Comparison of ENCODE assay signal across 8 cellular contexts in genomic region chr5:62093981-62094380, GRCh38.
DNase-seq lines count a peak whose midpoint lies in the region; ATAC-seq lines count a peak whose summit lies in the region.

No MANE protein-coding gene starts in this region.

- H3K27me3 ChIP-seq in adipocyte (replicated peaks; ENCODE audit: control insufficient read depth, insufficient read depth, low read length), result peaks cover 5% of the 10 kb centered on the region

- H3K4me3 ChIP-seq in adipocyte (ENCODE audit: low read length), result peak overlapping the region; percentile 66

- no peak for ATAC-seq in GM18858 (IDR thresholded peaks at IDR 0.05; ENCODE audit: unreplicated experiment)
- ATAC-seq in esophagus mucosa, result no peak
- ATAC-seq in HG03280 (IDR thresholded peaks at IDR 0.05; ENCODE audit: unreplicated experiment), result no peak

- no peaks in the 10 kb centered on the region for H3K36me3 ChIP-seq in adipocyte (ENCODE audit: control insufficient read depth, insufficient read depth, low read length, severe bottlenecking)

- no peaks in the 10 kb centered on the region for H3K9me3 ChIP-seq in adipocyte (ENCODE audit: control insufficient read depth, low read length)

- H3K4me1 ChIP-seq in adipocyte (ENCODE audit: control insufficient read depth, insufficient read depth, low read length), result peaks cover 16% of the 10 kb centered on the region

- peak overlapping the region; percentile 35 for H3K9ac ChIP-seq in adipocyte (ENCODE audit: low read length)

- in situ Hi-C loops in Caki2 (cut with HindIII; ENCODE audit: low pct_unique_long_range_greater_than_20kb, low sequenced_read_pairs), result no loop called here

- DNase-seq in Caki2 (ENCODE audit: low read depth), result peak; percentile 21
- peak; percentile 66 for DNase-seq in NCI-H1092 (lab: John Stamatoyannopoulos, UW)
- peak; percentile 42 for DNase-seq in adipocyte (ENCODE audit: low read depth)
- DNase-seq in left kidney (ENCODE audit: low read depth, low spot score), result peak; percentile 97
- DNase-seq in stimulated activated naive CD4-positive, alpha-beta T cell (lab: John Stamatoyannopoulos, UW), result no peak

Comparison
In these comparisons a context has a peak if more than half of its experiments do, and no peak if none do; other contexts are left out.
1. DNase-seq: peak in Caki2 (single experiment), NCI-H1092 (single experiment), adipocyte (single experiment) and left kidney (single experiment); none in stimulated activated naive CD4-positive, alpha-beta T cell (0 of 6).